8 cellular contexts compared by ENCODE assay signal in the genomic region with DNA sequence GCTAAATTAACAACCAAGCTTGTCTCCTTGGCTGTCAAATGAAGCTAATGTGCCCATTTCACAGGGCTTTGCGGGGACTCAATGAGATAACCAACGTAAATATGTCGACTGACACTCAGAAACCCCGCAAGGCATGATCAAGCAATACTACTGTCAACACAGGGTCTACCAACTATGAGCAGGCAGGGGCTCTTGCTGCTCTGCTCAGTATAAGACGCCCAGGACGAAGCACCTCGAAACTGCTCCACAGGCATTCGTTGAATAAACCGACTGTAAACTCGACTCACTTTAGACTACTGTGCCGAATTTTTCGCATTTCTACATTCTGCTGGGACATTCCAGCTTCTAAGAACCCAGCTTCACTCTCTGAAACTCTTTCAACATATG. TPM values are rescaled to one million over a fixed set of nuclear protein-coding genes. Genes with fewer than 3 reads are reported as not detected.
DNase-seq lines count a peak whose midpoint lies in the region; ATAC-seq and TF ChIP-seq lines count a peak whose summit lies in the region.

No MANE protein-coding gene starts in this region.

- TF ChIP-seq CTCF in fibroblast of mammary gland (conservative IDR thresholded peaks at IDR 0.05; ENCODE audit: control insufficient read depth, insufficient read depth, low read depth, low read length): no peak
- TF ChIP-seq CTCF in retinal pigment epithelial cell (conservative IDR thresholded peaks at IDR 0.05; ENCODE audit: low read depth, low read length): no peak

- H3K27me3 ChIP-seq in SJCRH30: no peaks in the 10 kb centered on the region

- no peaks in the 10 kb centered on the region for H3K9me3 ChIP-seq in SJCRH30 (replicated peaks)

- H3K36me3 ChIP-seq in SJCRH30: no peaks in the 10 kb centered on the region

- peak; percentile 9 for ATAC-seq in GM18907 (IDR thresholded peaks at IDR 0.05; ENCODE audit: unreplicated experiment)

- DNase-seq in SJCRH30 (no peak), fibroblast of mammary gland (ENCODE audit: low read depth) (no peak), retinal pigment epithelial cell (ENCODE audit: low read depth) (no peak), UCSD-AML1 (lab: John Stamatoyannopoulos, UW; ENCODE audit: unreplicated experiment) (no peak)
- DNase-seq in stimulated activated naive CD4-positive, alpha-beta T cell (lab: John Stamatoyannopoulos, UW): no peak
- DNase-seq in activated CD4-positive, CD25-positive, alpha-beta regulatory T cell treated with anti-CD3 and anti-CD28 coated beads, Interleukin-2, amount 50 U/mL, for 72 hours: no peak
- DNase-seq in stimulated activated CD4-positive, alpha-beta T cell treated with anti-CD3 and anti-CD28 coated beads, Interleukin-1b, Interleukin-23, amount 100 ng/mL, for 48 hours: no peak

- H3K4me1 ChIP-seq in SJCRH30: peaks cover 5% of the 10 kb centered on the region; the same call in 1 of the 2 replicates

- H3K4me3 ChIP-seq in SJCRH30 (peak overlapping the region; percentile 56), fibroblast of mammary gland (ENCODE audit: control insufficient read depth, low read depth, low read length) (peak overlapping the region; percentile 82), retinal pigment epithelial cell (ENCODE audit: low read length) (peak overlapping the region; percentile 84)

- peak overlapping the region; percentile 17; the same call in 1 of the 2 replicates for H3K27ac ChIP-seq in SJCRH30

RNA-seq across cellular contexts. Expression of a gene that starts 55.0 kb away (rescaled TPM):
- not detected in 2 replicates for total RNA-seq in SJCRH30 (2014; rRNA removed; shearing (Covaris generic))
